1 cellular context compared by ENCODE assay signal in the genomic region with DNA sequence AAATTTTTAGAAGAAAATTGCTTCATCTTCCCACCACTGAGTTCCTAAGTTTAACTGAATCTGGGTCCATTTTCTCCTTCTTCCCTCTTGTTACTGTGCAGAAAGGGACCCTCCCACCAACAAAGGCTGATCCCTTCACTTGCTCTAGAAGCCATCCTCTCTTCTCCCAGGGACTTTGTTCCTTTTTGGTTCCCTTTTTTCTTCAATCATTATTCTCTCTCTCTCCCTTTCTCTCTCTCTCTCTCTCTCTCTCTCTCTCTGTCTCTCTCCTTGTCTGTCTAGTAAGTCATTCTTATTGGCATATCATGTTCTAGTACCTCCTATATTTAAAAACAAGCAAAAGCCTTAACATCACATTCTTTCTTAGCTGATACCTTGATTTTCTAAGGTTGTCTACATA.
TF ChIP-seq lines count a peak whose summit lies in the region.

No MANE protein-coding gene starts in this region.

TF ChIP-seq in A549, 52 proteins besides CTCF, POLR2A, EP300 and RAD21 (continued from another document):
- TF ChIP-seq GATA3 (IDR thresholded peaks at IDR 0.05; ENCODE audit: borderline replicate concordance) (no peak), MAZ (IDR thresholded peaks at IDR 0.05; ENCODE audit: borderline replicate concordance, low read depth, low read length) (no peak), SREBF2 (IDR thresholded peaks at IDR 0.05) (no peak), RNF2 (IDR thresholded peaks at IDR 0.05; ENCODE audit: borderline replicate concordance, low read depth) (no peak), CEBPB (IDR thresholded peaks at IDR 0.05) (no peak), HOXA7 (CRISPR knock-in tag; IDR thresholded peaks at IDR 0.05) (no peak), POLR2AphosphoS2 (conservative IDR thresholded peaks at IDR 0.05; ENCODE audit: low read length) (no peak), CHD2 (IDR thresholded peaks at IDR 0.05; ENCODE audit: low read length, partially characterized antibody) (no peak)
- TF ChIP-seq, protein P1, sequence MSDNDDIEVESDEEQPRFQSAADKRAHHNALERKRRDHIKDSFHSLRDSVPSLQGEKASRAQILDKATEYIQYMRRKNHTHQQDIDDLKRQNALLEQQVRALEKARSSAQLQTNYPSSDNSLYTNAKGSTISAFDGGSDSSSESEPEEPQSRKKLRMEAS (IDR thresholded peaks at IDR 0.05), result no peak
